Comparison of ENCODE assay signal across 31 cellular contexts in the genomic region with DNA sequence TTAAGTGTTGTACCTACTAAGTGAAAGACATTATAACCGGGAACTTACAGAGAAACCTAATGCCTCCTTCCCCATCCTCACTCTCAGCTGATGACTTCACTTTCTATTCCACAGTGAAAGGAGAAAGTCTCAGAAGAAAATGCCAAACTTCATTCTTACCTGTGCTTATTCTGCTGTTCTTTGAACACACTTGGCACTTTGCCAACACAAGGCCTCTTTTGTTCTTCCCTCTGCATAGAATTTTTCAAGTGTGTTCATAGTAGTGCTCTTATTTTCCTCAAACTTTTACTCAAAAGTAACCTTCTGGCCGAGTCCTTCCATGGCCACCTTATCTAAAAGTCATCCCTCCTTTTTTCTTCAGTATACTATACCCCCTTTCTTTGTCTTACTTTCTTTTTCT. TPM values are rescaled to one million over a fixed set of nuclear protein-coding genes. Genes with fewer than 3 reads are reported as not detected.
DNase-seq lines count a peak whose midpoint lies in the region; ATAC-seq and TF ChIP-seq lines count a peak whose summit lies in the region.
"Had no signal": no experiment of that assay in that cellular context is flagged by ENCODE, and none has a peak within 500 bp of the region (broad histone marks: within the 10 kb centered on the region; RNA-seq: fewer than 3 reads in every experiment).

No MANE protein-coding gene starts in this region.

- no peak overlapping the region for H2AFZ ChIP-seq in SK-N-SH (ENCODE audit: low read depth)
- H2AFZ ChIP-seq in MM.1S (ENCODE audit: low read length), result no peak overlapping the region
- H2AFZ ChIP-seq: neural progenitor cell, parathyroid adenoma had no signal

- H3K27me3 ChIP-seq in SK-N-SH (ENCODE audit: insufficient read depth) (no peaks in the 10 kb centered on the region), MM.1S (replicated peaks; ENCODE audit: insufficient read depth, low read length) (no peaks in the 10 kb centered on the region), esophagus squamous epithelium (no peaks in the 10 kb centered on the region)
- H3K27me3 ChIP-seq: BLaER1 treated with 17β-estradiol and CSF1 and Interleukin-3, amounts not matched to agents 10 nM and 100 nM; brain microvascular endothelial cell; foreskin keratinocyte; MG63; neural progenitor cell had no signal

- intact Hi-C loops in esophagus squamous epithelium (cut with DNase I), result no loop called here

- TF ChIP-seq POLR2A in esophagus squamous epithelium (IDR thresholded peaks at IDR 0.05), result no peak

- H4K20me1 ChIP-seq in SK-N-SH (ENCODE audit: insufficient read depth), result no peaks in the 10 kb centered on the region
- H4K20me1 ChIP-seq in MM.1S (ENCODE audit: insufficient read depth, low read length), result no peaks in the 10 kb centered on the region
- H4K20me1 ChIP-seq: BLaER1 treated with 17β-estradiol and CSF1 and Interleukin-3, amounts not matched to agents 10 nM and 100 nM had no signal

- H3K9me2 ChIP-seq in SK-N-SH (no peaks in the 10 kb centered on the region), MM.1S (replicated peaks; ENCODE audit: insufficient read depth, low read length) (no peaks in the 10 kb centered on the region)

- WGBS in SK-N-SH (ENCODE audit: low lambda C conversion rate), result 74% methylated on average over 2 of the region's 2 CpGs
- 76 to 79% methylated on average over 2 of the region's 2 CpGs for WGBS in esophagus squamous epithelium, 2 donors

- POLR2A ChIA-PET in SK-N-SH (lab: Yijun Ruan, JAX), result no interaction called here

- H3K9ac ChIP-seq in SK-N-SH (no peak overlapping the region), MM.1S (ENCODE audit: low read length) (no peak overlapping the region)
- H3K9ac ChIP-seq: BLaER1 treated with 17β-estradiol and CSF1 and Interleukin-3, amounts not matched to agents 10 nM and 100 nM; neural progenitor cell; parathyroid adenoma had no signal

- H3K4me2 ChIP-seq in SK-N-SH, result no peak overlapping the region
- no peak overlapping the region for H3K4me2 ChIP-seq in MM.1S (ENCODE audit: low read depth, low read length)
- H3K4me2 ChIP-seq: BLaER1 treated with 17β-estradiol and CSF1 and Interleukin-3, amounts not matched to agents 10 nM and 100 nM; neural progenitor cell had no signal

- no peak overlapping the region for H3K27ac ChIP-seq in SK-N-SH (ENCODE audit: low read depth in 2 of 2, low read length in 1 of 2)
- no peak overlapping the region for H3K27ac ChIP-seq in MM.1S (ENCODE audit: low read length)
- H3K27ac ChIP-seq in esophagus squamous epithelium, result no peak overlapping the region
- H3K27ac ChIP-seq: brain microvascular endothelial cell, foreskin keratinocyte, left ventricle myocardium inferior, neural progenitor cell, parathyroid adenoma, skin epidermis had no signal

- TF ChIP-seq CTCF in SK-N-SH (IDR thresholded peaks at IDR 0.05) (no peak), MM.1S (IDR thresholded peaks at IDR 0.05; ENCODE audit: low read length) (no peak), esophagus squamous epithelium (IDR thresholded peaks at IDR 0.05) (no peak)

- no peaks in the 10 kb centered on the region for H3F3A ChIP-seq in SK-N-SH (replicated peaks; ENCODE audit: insufficient read depth)
- H3F3A ChIP-seq in MM.1S (ENCODE audit: insufficient read depth, low read length), result no peaks in the 10 kb centered on the region

- H3K4me1 ChIP-seq in SK-N-SH (ENCODE audit: control insufficient read depth in 1 of 2, insufficient read depth in 2 of 2, low read depth in 1 of 2, low read length in 1 of 2) (no peaks in the 10 kb centered on the region; a peak in 1 of 4 replicates), MM.1S (ENCODE audit: low read length) (no peaks in the 10 kb centered on the region), esophagus squamous epithelium (no peaks in the 10 kb centered on the region)
- H3K4me1 ChIP-seq: BLaER1 treated with 17β-estradiol and CSF1 and Interleukin-3, amounts not matched to agents 10 nM and 100 nM; left ventricle myocardium inferior; neural progenitor cell; parathyroid adenoma had no signal

- CTCF ChIA-PET in SK-N-SH (lab: Yijun Ruan, JAX), result no interaction called here

- H3K79me2 ChIP-seq in SK-N-SH (ENCODE audit: insufficient read depth) (no peaks in the 10 kb centered on the region), MM.1S (ENCODE audit: low read length) (no peaks in the 10 kb centered on the region)
- H3K79me2 ChIP-seq: parathyroid adenoma had no signal

- no peak for TF ChIP-seq EP300 in SK-N-SH (IDR thresholded peaks at IDR 0.05; ENCODE audit: borderline replicate concordance in 1 of 2, low read depth in 1 of 2, low read length in 1 of 2)

- DNase-seq in SK-N-SH (no peak), MM.1S (peak; percentile 14), RPMI8226 (peak; percentile 33), fibroblast of peridontal ligament (ENCODE audit: extremely low read depth) (peak; percentile 9), HuH-7.5 (ENCODE audit: low spot score) (no peak), esophagus squamous epithelium (lab: John Stamatoyannopoulos, UW) (no peak)
- DNase-seq: activated CD4-positive, alpha-beta T cell treated with anti-CD3 and anti-CD28 coated beads for 36 hours; activated CD8-positive, alpha-beta T cell treated with anti-CD3 and anti-CD28 coated beads for 36 hours; activated naive CD4-positive, alpha-beta T cell treated with anti-CD3 and anti-CD28 coated beads, Interleukin-2, amount 50 U/mL, for 16 hours; brain microvascular endothelial cell; DND-41; effector memory CD4-positive, alpha-beta T cell; erythroblast; foreskin keratinocyte; head of caudate nucleus; islet precursor cell; KBM-7; left ventricle myocardium inferior; MG63; NCI-H524; retina; SIG-M5; SW 1271 had no signal

- no peak for TF ChIP-seq RAD21 in SK-N-SH (IDR thresholded peaks at IDR 0.05; ENCODE audit: low read length)

- H3K36me3 ChIP-seq in SK-N-SH (replicated peaks in 1 of 2; ENCODE audit: control insufficient read depth in 1 of 2, insufficient read depth in 2 of 2, low read length in 1 of 2) (no peaks in the 10 kb centered on the region), MM.1S (replicated peaks; ENCODE audit: insufficient read depth, low read length) (no peaks in the 10 kb centered on the region), esophagus squamous epithelium (no peaks in the 10 kb centered on the region)
- H3K36me3 ChIP-seq: BLaER1 treated with 17β-estradiol and CSF1 and Interleukin-3, amounts not matched to agents 10 nM and 100 nM; brain microvascular endothelial cell; left ventricle myocardium inferior; MG63; neural progenitor cell had no signal

- ATAC-seq in SK-N-SH treated with all-trans-retinoic acid at 6 μM for 48 hours (no peak), HG02852 (IDR thresholded peaks at IDR 0.05; ENCODE audit: unreplicated experiment) (no peak)
- ATAC-seq: activated CD4-positive, alpha-beta T cell treated with anti-CD3 and anti-CD28 coated beads for 36 hours; activated CD8-positive, alpha-beta T cell treated with anti-CD3 and anti-CD28 coated beads for 36 hours; activated T-helper 17 cell treated with anti-CD3 and anti-CD28 coated beads, Interleukin-2, amount 50 U/mL, for 72 hours; foreskin keratinocyte; stimulated activated memory B cell treated with anti-CD40 and anti-IgM and Interleukin-4, amounts not matched to agents 10 μg/mL and 1 μg/mL and 100 μg/mL, for 72 hours had no signal

- H3K9me3 ChIP-seq in SK-N-SH (no peaks in the 10 kb centered on the region; the same call in 1 of the 2 replicates), MM.1S (replicated peaks; ENCODE audit: insufficient read depth, low read length) (no peaks in the 10 kb centered on the region), esophagus squamous epithelium (no peaks in the 10 kb centered on the region)
- H3K9me3 ChIP-seq: MG63 had no signal

- H3K4me3 ChIP-seq in SK-N-SH (ENCODE audit: low read depth in 2 of 2, low read length in 1 of 2) (no peak overlapping the region), MM.1S (ENCODE audit: low read length) (no peak overlapping the region), esophagus squamous epithelium (no peak overlapping the region)
- H3K4me3 ChIP-seq: BLaER1 treated with 17β-estradiol and CSF1 and Interleukin-3, amounts not matched to agents 10 nM and 100 nM; left ventricle myocardium inferior; MG63; neural progenitor cell; skin epidermis had no signal

TF ChIP-seq in SK-N-SH, 30 proteins besides CTCF, POLR2A, EP300 and RAD21:
- TF ChIP-seq NFIC (IDR thresholded peaks at IDR 0.05; ENCODE audit: borderline replicate concordance) (peak; percentile 66), GABPA (IDR thresholded peaks at IDR 0.05; ENCODE audit: low read depth) (no peak)

TF ChIP-seq in SK-N-SH treated with all-trans-retinoic acid at 6 μM for 48 hours, 23 proteins besides CTCF, POLR2A, EP300 and RAD21 (continues in another document):
- TF ChIP-seq, protein P1, sequence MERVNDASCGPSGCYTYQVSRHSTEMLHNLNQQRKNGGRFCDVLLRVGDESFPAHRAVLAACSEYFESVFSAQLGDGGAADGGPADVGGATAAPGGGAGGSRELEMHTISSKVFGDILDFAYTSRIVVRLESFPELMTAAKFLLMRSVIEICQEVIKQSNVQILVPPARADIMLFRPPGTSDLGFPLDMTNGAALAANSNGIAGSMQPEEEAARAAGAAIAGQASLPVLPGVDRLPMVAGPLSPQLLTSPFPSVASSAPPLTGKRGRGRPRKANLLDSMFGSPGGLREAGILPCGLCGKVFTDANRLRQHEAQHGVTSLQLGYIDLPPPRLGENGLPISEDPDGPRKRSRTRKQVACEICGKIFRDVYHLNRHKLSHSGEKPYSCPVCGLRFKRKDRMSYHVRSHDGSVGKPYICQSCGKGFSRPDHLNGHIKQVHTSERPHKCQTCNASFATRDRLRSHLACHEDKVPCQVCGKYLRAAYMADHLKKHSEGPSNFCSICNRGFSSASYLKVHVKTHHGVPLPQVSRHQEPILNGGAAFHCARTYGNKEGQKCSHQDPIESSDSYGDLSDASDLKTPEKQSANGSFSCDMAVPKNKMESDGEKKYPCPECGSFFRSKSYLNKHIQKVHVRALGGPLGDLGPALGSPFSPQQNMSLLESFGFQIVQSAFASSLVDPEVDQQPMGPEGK (CRISPR knock-in tag; IDR thresholded peaks at IDR 0.05; ENCODE audit: borderline replicate concordance), result no peak
- TF ChIP-seq ZC3H10 (CRISPR knock-in tag; IDR thresholded peaks at IDR 0.05) (no peak), ZFP3 (CRISPR knock-in tag; IDR thresholded peaks at IDR 0.05) (no peak), ZNF8 (CRISPR knock-in tag; IDR thresholded peaks at IDR 0.05) (no peak)

RNA-seq across cellular contexts. Expression of a gene that starts 59.4 kb away (rescaled TPM):
- polyA plus RNA-seq in SK-N-SH (2012; rRNA removed), result 22.3 and 24.9 TPM in 2 replicates
- polyA plus RNA-seq in SK-N-SH (2012; cell fraction: cytosol; rRNA removed), result 14.7 and 21.9 TPM in 2 replicates
- polyA plus RNA-seq in SK-N-SH (2012; cell fraction: nucleus; rRNA removed), result 11.2 and 25.0 TPM in 2 replicates
- 1 to 10 TPM in 2 of 4 donors, under 1 TPM in 2; 0.27 to 10.0 (median 1.6) TPM for total RNA-seq in esophagus squamous epithelium

Comparison
In these comparisons a context has a peak if more than half of its experiments do, and no peak if none do; other contexts are left out.
1. DNase-seq: peak in MM.1S (single experiment), RPMI8226 (single experiment) and fibroblast of peridontal ligament (single experiment); none in SK-N-SH (single experiment), HuH-7.5 (single experiment) and esophagus squamous epithelium (single experiment).